ENCODE assay signal across 15 cellular contexts in the genomic region with DNA sequence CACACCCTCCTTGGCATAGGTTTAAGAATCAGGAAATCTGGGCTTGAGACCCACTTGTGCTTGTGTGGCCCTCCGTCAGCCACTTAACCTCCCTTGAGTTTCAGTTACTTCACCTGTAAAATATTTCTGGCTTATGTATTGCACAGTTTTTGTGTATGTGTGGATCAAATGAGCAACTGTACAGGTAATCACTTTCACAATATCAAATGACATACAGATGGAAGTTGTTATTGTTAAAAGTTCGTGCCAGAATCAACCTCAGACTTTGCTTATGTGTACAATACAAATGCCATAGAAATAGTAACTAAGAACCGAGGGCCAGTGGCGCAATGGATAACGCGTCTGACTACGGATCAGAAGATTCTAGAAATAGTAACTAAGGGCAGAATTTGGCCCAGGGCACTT.
DNase-seq lines count a peak whose midpoint lies in the region; ATAC-seq and TF ChIP-seq lines count a peak whose summit lies in the region.
"Had no signal": no experiment of that assay in that cellular context is flagged by ENCODE, and none has a peak within 500 bp of the region (broad histone marks: within the 10 kb centered on the region; RNA-seq: fewer than 3 reads in every experiment).

No MANE protein-coding gene starts in this region.

- peak; percentile 62 for ATAC-seq in esophagus mucosa
- ATAC-seq in left lobe of liver = no peak
- ATAC-seq in GM18519 (IDR thresholded peaks at IDR 0.05; ENCODE audit: low FRiP score, unreplicated experiment) = no peak
- no peak for ATAC-seq in HG02884 (IDR thresholded peaks at IDR 0.05; ENCODE audit: unreplicated experiment)
- ATAC-seq: psoas muscle, Right ventricle myocardium inferior had no signal

- H3K27ac ChIP-seq in mucosa of rectum (ENCODE audit: low read depth in 2 of 2, low read length in 2 of 2) = peak overlapping the region; percentile 69 to 75
- H3K27ac ChIP-seq: BLaER1, psoas muscle had no signal

- H3K36me3 ChIP-seq in mucosa of rectum (ENCODE audit: control insufficient read depth in 2 of 2, insufficient read depth in 2 of 2, low read length in 2 of 2) = no peaks in the 10 kb centered on the region
- H3K36me3 ChIP-seq: BLaER1 had no signal

- no peak for TF ChIP-seq CTCF in AG09309 (IDR thresholded peaks at IDR 0.05; ENCODE audit: control insufficient read depth, insufficient read depth, low read depth, low read length, missing control alignments)

- H3K4me1 ChIP-seq in mucosa of rectum (ENCODE audit: control insufficient read depth in 2 of 2, insufficient read depth in 2 of 2, low read length in 2 of 2) = peaks cover 14 to 18% of the 10 kb centered on the region in 2 donors
- H3K4me1 ChIP-seq: psoas muscle had no signal

- H3K9ac ChIP-seq in mucosa of rectum (ENCODE audit: low read depth in 1 of 2, low read length in 2 of 2) = no peak overlapping the region
- H3K9ac ChIP-seq: BLaER1 had no signal

- H3K4me3 ChIP-seq in AG09309 (ENCODE audit: control insufficient read depth, low read depth, low read length) (no peak overlapping the region), mucosa of rectum (ENCODE audit: low read length in 2 of 2) (peak overlapping the region in 1 of 2 donors; percentile 20)
- H3K4me3 ChIP-seq: BLaER1, psoas muscle had no signal

- no peaks in the 10 kb centered on the region for H3K9me3 ChIP-seq in mucosa of rectum (ENCODE audit: control insufficient read depth in 2 of 2, low read length in 2 of 2)
- H3K9me3 ChIP-seq: BLaER1, psoas muscle had no signal

- no peaks in the 10 kb centered on the region for H3K27me3 ChIP-seq in mucosa of rectum (ENCODE audit: control insufficient read depth in 2 of 2, insufficient read depth in 2 of 2, low read length in 2 of 2)
- H3K27me3 ChIP-seq: BLaER1 had no signal

- DNase-seq in AG09309 (ENCODE audit: low read depth) = peak; percentile 56
- peak; percentile 68 for DNase-seq in NCI-H226
- DNase-seq in left lobe of liver (ENCODE audit: low spot score) = no peak
- no peak for DNase-seq in GM03348 (ENCODE audit: low spot score)
- DNase-seq: activated naive CD4-positive, alpha-beta T cell treated with anti-CD3 and anti-CD28 coated beads, Interleukin-2, amount 10 ng/mL, durations not matched to agents 7 days and 5 days; GOT3; MM.1S; NCI-H510A; psoas muscle had no signal

Comparison
In these comparisons a context has a peak if more than half of its experiments do, and no peak if none do; other contexts are left out.
1. DNase-seq: peak in AG09309 (single experiment) and NCI-H226 (single experiment); none in left lobe of liver (single experiment) and GM03348 (single experiment).